In genomic region chr1:185373813-185374524, GRCh38 we compare ENCODE assay signal across 11 cellular contexts. TPM values are rescaled to one million over a fixed set of nuclear protein-coding genes. Genes with fewer than 3 reads are reported as not detected.
DNase-seq lines count a peak whose midpoint lies in the region; ATAC-seq and TF ChIP-seq lines count a peak whose summit lies in the region.
"Had no signal": no experiment of that assay in that cellular context is flagged by ENCODE, and none has a peak within 500 bp of the region (broad histone marks: within the 10 kb centered on the region; RNA-seq: fewer than 3 reads in every experiment).

No MANE protein-coding gene starts in this region.

- H3K36me3 Mint-ChIP-seq in CD14-positive monocyte = peaks cover 0 to 3% of the 10 kb centered on the region in 2 donors
- H3K36me3 Mint-ChIP-seq in memory B cell = no peaks in the 10 kb centered on the region
- H3K36me3 Mint-ChIP-seq: mesothelial cell of epicardium had no signal

- ATAC-seq in memory B cell (ENCODE audit: low read depth) = peak; percentile 57
- ATAC-seq in HG03520 (IDR thresholded peaks at IDR 0.05; ENCODE audit: unreplicated experiment) = no peak

- H2AFZ ChIP-seq in mammary epithelial cell (ENCODE audit: low read depth, low read length) (peak overlapping the region; percentile 83), PC-9 (no peak overlapping the region)

- H3K9me2 ChIP-seq in PC-9 (ENCODE audit: insufficient read depth) = no peaks in the 10 kb centered on the region

- POLR2A ChIA-PET in PC-9 (lab: Charles Lee; ENCODE audit: unreplicated experiment) = no interaction called here

- peak; percentile 90 for DNase-seq in CD14-positive monocyte (ENCODE audit: low spot score)
- peak; percentile 22 for DNase-seq in NCI-H226
- peak; percentile 65 for DNase-seq in mammary epithelial cell
- no peak for DNase-seq in memory B cell (ENCODE audit: low spot score in 2 of 2)
- DNase-seq in NCI-H1930 (lab: John Stamatoyannopoulos, UW) = no peak
- DNase-seq in NCI-H128 (lab: John Stamatoyannopoulos, UW; ENCODE audit: unreplicated experiment) = no peak
- no peak for DNase-seq in PC-9

- H3K27ac Mint-ChIP-seq in CD14-positive monocyte (no peak overlapping the region), memory B cell (no peak overlapping the region)
- H3K27ac Mint-ChIP-seq: mesothelial cell of epicardium had no signal

- H3K4me1 Mint-ChIP-seq in CD14-positive monocyte (peaks cover 21% of the 10 kb centered on the region), memory B cell (peaks cover 11% of the 10 kb centered on the region)

- peaks cover 23% of the 10 kb centered on the region for H3K4me1 ChIP-seq in mammary epithelial cell (ENCODE audit: insufficient read depth, low read length)
- H3K4me1 ChIP-seq in PC-9 (replicated peaks; ENCODE audit: insufficient read depth) = no peaks in the 10 kb centered on the region

- in situ Hi-C loops in mammary epithelial cell (cut with MboI; ENCODE audit: low sequenced_read_pairs in 2 of 2) = no loop called here

- dilution Hi-C loops in mammary epithelial cell (cut with HindIII; ENCODE audit: low sequenced_read_pairs) = no loop called here

- no peaks in the 10 kb centered on the region for H3F3A ChIP-seq in PC-9 (ENCODE audit: insufficient read depth, low read depth)

- CTCF ChIA-PET in mammary epithelial cell (lab: Charles Lee; ENCODE audit: low non-redundant PET) = no interaction called here
- CTCF ChIA-PET in PC-9 (lab: Charles Lee) = no interaction called here

- H3K4me2 ChIP-seq in mammary epithelial cell (ENCODE audit: insufficient read depth, low read depth, low read length) = peak overlapping the region; percentile 63
- H3K4me2 ChIP-seq in PC-9 = no peak overlapping the region
- H3K4me2 ChIP-seq: KMS-11 had no signal

- H3K79me2 ChIP-seq in mammary epithelial cell (ENCODE audit: insufficient read depth, low read length) (no peaks in the 10 kb centered on the region), PC-9 (ENCODE audit: low read depth) (no peaks in the 10 kb centered on the region)

- H3K36me3 ChIP-seq in mammary epithelial cell (ENCODE audit: insufficient read depth, low read length) (no peaks in the 10 kb centered on the region), PC-9 (ENCODE audit: low read depth) (no peaks in the 10 kb centered on the region)
- H3K36me3 ChIP-seq: cardiac muscle cell had no signal

- BruUV-seq in mammary epithelial cell (replicated peaks; lab: Mats Ljungman, UMichigan) (no TSS peak), PC-9 (replicated peaks; lab: Mats Ljungman, UMichigan) (no TSS peak)

- H4K20me1 ChIP-seq in mammary epithelial cell (ENCODE audit: insufficient read depth, low read length) (no peaks in the 10 kb centered on the region), PC-9 (ENCODE audit: insufficient read depth) (no peaks in the 10 kb centered on the region)

- TF ChIP-seq CTCF in CD14-positive monocyte (IDR thresholded peaks at IDR 0.05) (no peak), mammary epithelial cell (conservative IDR thresholded peaks at IDR 0.05 in 1 of 2, IDR thresholded peaks at IDR 0.05 in 1 of 2; ENCODE audit: extremely low read depth in 1 of 2, insufficient read depth in 1 of 2, low read depth in 1 of 2, low read length in 2 of 2) (no peak), PC-9 (conservative IDR thresholded peaks at IDR 0.05) (no peak)

- no peaks in the 10 kb centered on the region for H3K27me3 ChIP-seq in mammary epithelial cell (ENCODE audit: insufficient read depth, low read length)
- no peaks in the 10 kb centered on the region for H3K27me3 ChIP-seq in PC-9 (ENCODE audit: insufficient read depth, low read depth)
- H3K27me3 ChIP-seq: cardiac muscle cell had no signal

- peak overlapping the region; percentile 52 for H3K27ac ChIP-seq in mammary epithelial cell (ENCODE audit: insufficient read depth, low read depth, low read length)
- H3K27ac ChIP-seq in PC-9 = no peak overlapping the region
- H3K27ac ChIP-seq: cardiac muscle cell, KMS-11 had no signal

- H3K9me3 Mint-ChIP-seq in CD14-positive monocyte (peaks cover 0 to 2% (median 0%) of the 10 kb centered on the region in 7 donors), memory B cell (no peaks in the 10 kb centered on the region)
- H3K9me3 Mint-ChIP-seq: mesothelial cell of epicardium had no signal

- intact Hi-C loops in CD14-positive monocyte (cut with micrococcal nuclease) (loop anchor here (2.0 to 5.0 kb wide), 3 partner anchors 37 to 57 kb away; partner anchors contain the start of gene IVNS1ABP (in 2 of the 2)), mammary epithelial cell (cut with micrococcal nuclease) (no loop called here), PC-9 (cut with micrococcal nuclease; ENCODE audit: unreplicated experiment) (no loop called here)

- no peaks in the 10 kb centered on the region for H3K27me3 Mint-ChIP-seq in CD14-positive monocyte (ENCODE audit: low read depth in 3 of 3)
- no peaks in the 10 kb centered on the region for H3K27me3 Mint-ChIP-seq in memory B cell

- H3K4me3 ChIP-seq in mammary epithelial cell (replicated peaks in 1 of 3; ENCODE audit: insufficient read depth in 1 of 3, low read depth in 2 of 3, low read length in 3 of 3) (no peak overlapping the region), PC-9 (no peak overlapping the region)
- H3K4me3 ChIP-seq: cardiac muscle cell had no signal

- H3K9me3 ChIP-seq in mammary epithelial cell (replicated peaks; ENCODE audit: insufficient read depth, low read length) (no peaks in the 10 kb centered on the region), PC-9 (ENCODE audit: insufficient read depth, low read depth) (no peaks in the 10 kb centered on the region)

- WGBS in mammary epithelial cell (ENCODE audit: low coverage, missing lambda C conversion rate) = 48% methylated on average over 4 of the region's 4 CpGs

- H3K4me3 Mint-ChIP-seq in CD14-positive monocyte = peak overlapping the region in 1 of 2 donors; percentile 48
- no peak overlapping the region for H3K4me3 Mint-ChIP-seq in memory B cell
- H3K4me3 Mint-ChIP-seq: mesothelial cell of epicardium had no signal

- no peak overlapping the region for H3K9ac ChIP-seq in mammary epithelial cell (ENCODE audit: insufficient read depth, low read length)
- H3K9ac ChIP-seq: KMS-11 had no signal

RNA-seq across cellular contexts. Expression of gene IVNS1ABP, which starts 56.9 kb away (rescaled TPM):
- 10 to 100 TPM; 50.9 to 69.2 TPM for polyA plus RNA-seq in CD14-positive monocyte
- total RNA-seq in mammary epithelial cell = 100 to 1,000 TPM; 159 to 351 TPM
- polyA plus RNA-seq in mammary epithelial cell = 64.0 TPM
- polyA minus RNA-seq in mammary epithelial cell = 149 TPM
- 38.8 and 44.3 TPM in 2 replicates for total RNA-seq in PC-9 (2021)

Comparison
In these comparisons a context has a peak if more than half of its experiments do, and no peak if none do; other contexts are left out.
1. DNase-seq: peak in CD14-positive monocyte (single experiment), NCI-H226 (single experiment) and mammary epithelial cell (single experiment); none in memory B cell (0 of 2), NCI-H1930 (0 of 2), NCI-H128 (single experiment) and PC-9 (0 of 2).
2. intact Hi-C loops: an anchor here in CD14-positive monocyte (2.0 to 5.0 kb wide); none called in mammary epithelial cell and PC-9.